In genomic region chr11:1450958-1451710, GRCh38 we compare ENCODE assay signal across 25 cellular contexts. TPM values are rescaled to one million over a fixed set of nuclear protein-coding genes. Genes with fewer than 3 reads are reported as not detected.
A peak's percentile ranks its signal among the peaks of the same experiment; 100 is the strongest.
DNase-seq lines count a peak whose midpoint lies in the region; ATAC-seq and TF ChIP-seq lines count a peak whose summit lies in the region.
"Had no signal": no experiment of that assay in that cellular context is flagged by ENCODE, and none has a peak within 500 bp of the region (broad histone marks: within the 10 kb centered on the region; RNA-seq: fewer than 3 reads in every experiment).

No MANE protein-coding gene starts in this region.

- no peak overlapping the region for H3K9ac ChIP-seq in endodermal cell (ENCODE audit: extremely low read depth, low read length, poor library complexity, severe bottlenecking)

- peak; percentile 36 for DNase-seq in activated CD8-positive, alpha-beta T cell treated with anti-CD3 and anti-CD28 coated beads, Interleukin-2, amount 10 ng/mL, durations not matched to agents 7 days and 5 days
- no peak for DNase-seq in activated CD8-positive, alpha-beta T cell treated with anti-CD3 and anti-CD28 coated beads for 36 hours
- peak; percentile 9 for DNase-seq in OCI-M1 (lab: John Stamatoyannopoulos, UW)
- DNase-seq in endodermal cell, result peak; percentile 67
- peak; percentile 94 for DNase-seq in osteoblast (ENCODE audit: insufficient read length, low spot score, missing footprints)
- no peak for DNase-seq in NCI-H1048 (lab: John Stamatoyannopoulos, UW)
- DNase-seq in kidney tubule cell (ENCODE audit: low spot score), result no peak
- DNase-seq: activated CD4-positive, alpha-beta T cell treated with anti-CD3 and anti-CD28 coated beads, Interleukin-2, amount 50 U/mL, for 1 hour; activated naive CD4-positive, alpha-beta T cell treated with anti-CD3 and anti-CD28 coated beads for 36 hours; CD8-positive, alpha-beta T cell; DMS153; effector CD8-positive, alpha-beta T cell; foreskin fibroblast; KBM-7; left colon; mesenchymal stem cell; NCI-H1417 treated with DMSO at 0.1 percent for 48 hours; NCI-H2081 treated with DMSO at 0.1 percent for 48 hours; NCI-H446; occipital lobe; stimulated activated naive CD4-positive, alpha-beta T cell treated with Interleukin-2 at 50 U/mL for 16 hours; T-helper 9 cell had no signal

- H3K27me3 Mint-ChIP-seq in activated CD8-positive, alpha-beta T cell treated with anti-CD3 and anti-CD28 coated beads, Interleukin-2, amount 10 ng/mL, durations not matched to agents 7 days and 5 days (ENCODE audit: low read depth), result no peaks in the 10 kb centered on the region
- H3K27me3 Mint-ChIP-seq in activated CD8-positive, alpha-beta T cell treated with anti-CD3 and anti-CD28 coated beads for 36 hours, result no peaks in the 10 kb centered on the region
- no peaks in the 10 kb centered on the region for H3K27me3 Mint-ChIP-seq in endodermal cell (ENCODE audit: insufficient read depth)

- H3K4me3 ChIP-seq in endodermal cell (ENCODE audit: low read length) (no peak overlapping the region), osteoblast (ENCODE audit: insufficient read depth, low read length) (no peak overlapping the region)

- intact Hi-C loops in activated CD8-positive, alpha-beta T cell treated with anti-CD3 and anti-CD28 coated beads for 36 hours (cut with micrococcal nuclease), result no loop called here

- H3K9me3 ChIP-seq in endodermal cell (ENCODE audit: control insufficient read depth, low read length), result no peaks in the 10 kb centered on the region
- H3K9me3 ChIP-seq in osteoblast (ENCODE audit: low read depth, low read length), result no peaks in the 10 kb centered on the region

- no peaks in the 10 kb centered on the region for H3K9me3 Mint-ChIP-seq in activated CD8-positive, alpha-beta T cell treated with anti-CD3 and anti-CD28 coated beads, Interleukin-2, amount 10 ng/mL, durations not matched to agents 7 days and 5 days (ENCODE audit: insufficient read depth)
- no peaks in the 10 kb centered on the region for H3K9me3 Mint-ChIP-seq in activated CD8-positive, alpha-beta T cell treated with anti-CD3 and anti-CD28 coated beads for 36 hours
- H3K9me3 Mint-ChIP-seq in endodermal cell, result no peaks in the 10 kb centered on the region
- H3K9me3 Mint-ChIP-seq: activated naive CD4-positive, alpha-beta T cell treated with anti-CD3 and anti-CD28 coated beads for 36 hours; activated T-helper 1 cell treated with anti-CD3 and anti-CD28 coated beads, Interleukin-12 subunit alpha, Interleukin-12 subunit beta, Interleukin-2, Interleukin-4 antibody, amounts not matched to agents 30 ng/mL and 10 ng/mL and 1 ng/mL, durations not matched to agents 14 hours and 24 hours and 36 hours; CD8-positive, alpha-beta T cell had no signal

- no peaks in the 10 kb centered on the region for H3K79me2 ChIP-seq in osteoblast (ENCODE audit: insufficient read depth, low read length)

- H3K27me3 ChIP-seq in endodermal cell (ENCODE audit: control insufficient read depth, insufficient read depth, low read length, poor library complexity, severe bottlenecking) (no peaks in the 10 kb centered on the region), osteoblast (ENCODE audit: insufficient read depth, low read length) (no peaks in the 10 kb centered on the region)

- no peak for TF ChIP-seq CTCF in activated CD8-positive, alpha-beta T cell treated with anti-CD3 and anti-CD28 coated beads for 36 hours (IDR thresholded peaks at IDR 0.05)
- TF ChIP-seq CTCF in endodermal cell (conservative IDR thresholded peaks at IDR 0.05), result no peak
- no peak for TF ChIP-seq CTCF in osteoblast (IDR thresholded peaks at IDR 0.05; ENCODE audit: extremely low read depth, low read depth, low read length)

- no peak overlapping the region for H3K4me3 Mint-ChIP-seq in activated CD8-positive, alpha-beta T cell treated with anti-CD3 and anti-CD28 coated beads, Interleukin-2, amount 10 ng/mL, durations not matched to agents 7 days and 5 days
- no peak overlapping the region for H3K4me3 Mint-ChIP-seq in activated CD8-positive, alpha-beta T cell treated with anti-CD3 and anti-CD28 coated beads for 36 hours
- no peak overlapping the region for H3K4me3 Mint-ChIP-seq in endodermal cell
- H3K4me3 Mint-ChIP-seq: activated naive CD4-positive, alpha-beta T cell treated with anti-CD3 and anti-CD28 coated beads for 36 hours; activated T-helper 1 cell treated with anti-CD3 and anti-CD28 coated beads, Interleukin-12 subunit alpha, Interleukin-12 subunit beta, Interleukin-2, Interleukin-4 antibody, amounts not matched to agents 30 ng/mL and 10 ng/mL and 1 ng/mL, durations not matched to agents 14 hours and 24 hours and 36 hours; CD8-positive, alpha-beta T cell had no signal

- H3K27ac ChIP-seq in endodermal cell (ENCODE audit: low read depth, low read length) (peak overlapping the region; percentile 38), osteoblast (ENCODE audit: low read depth, low read length) (no peak overlapping the region)

- no peaks in the 10 kb centered on the region for H4K20me1 ChIP-seq in osteoblast (ENCODE audit: insufficient read depth, low read length)

- H2AFZ ChIP-seq in osteoblast (ENCODE audit: low read length), result no peak overlapping the region

- no peak overlapping the region for H3K27ac Mint-ChIP-seq in activated CD8-positive, alpha-beta T cell treated with anti-CD3 and anti-CD28 coated beads, Interleukin-2, amount 10 ng/mL, durations not matched to agents 7 days and 5 days
- H3K27ac Mint-ChIP-seq in activated CD8-positive, alpha-beta T cell treated with anti-CD3 and anti-CD28 coated beads for 36 hours, result no peak overlapping the region
- no peak overlapping the region for H3K27ac Mint-ChIP-seq in endodermal cell
- H3K27ac Mint-ChIP-seq: activated naive CD4-positive, alpha-beta T cell treated with anti-CD3 and anti-CD28 coated beads for 36 hours; activated T-helper 1 cell treated with anti-CD3 and anti-CD28 coated beads, Interleukin-12 subunit alpha, Interleukin-12 subunit beta, Interleukin-2, Interleukin-4 antibody, amounts not matched to agents 30 ng/mL and 10 ng/mL and 1 ng/mL, durations not matched to agents 14 hours and 24 hours and 36 hours; CD8-positive, alpha-beta T cell had no signal

- CTCF ChIA-PET in activated CD8-positive, alpha-beta T cell treated with anti-CD3 and anti-CD28 coated beads, Interleukin-2, amount 10 ng/mL, durations not matched to agents 7 days and 5 days (lab: Charles Lee), result no interaction called here
- CTCF ChIA-PET in activated CD8-positive, alpha-beta T cell treated with anti-CD3 and anti-CD28 coated beads for 36 hours (lab: Charles Lee), result no interaction called here

- H3K36me3 ChIP-seq in endodermal cell (ENCODE audit: control insufficient read depth, insufficient read depth, low read length), result no peaks in the 10 kb centered on the region
- no peaks in the 10 kb centered on the region for H3K36me3 ChIP-seq in osteoblast (ENCODE audit: insufficient read depth, low read length)

- POLR2A ChIA-PET in activated CD8-positive, alpha-beta T cell treated with anti-CD3 and anti-CD28 coated beads, Interleukin-2, amount 10 ng/mL, durations not matched to agents 7 days and 5 days (lab: Charles Lee), result no interaction called here
- POLR2A ChIA-PET in activated CD8-positive, alpha-beta T cell treated with anti-CD3 and anti-CD28 coated beads for 36 hours (lab: Charles Lee), result no interaction called here

- WGBS in endodermal cell (ENCODE audit: insufficient coverage in 1 of 2, insufficient read length in 1 of 2), 2 experiments, result 85 to 87% methylated on average over 10 to 22 of the region's 22 CpGs

- no peaks in the 10 kb centered on the region for H3K36me3 Mint-ChIP-seq in activated CD8-positive, alpha-beta T cell treated with anti-CD3 and anti-CD28 coated beads, Interleukin-2, amount 10 ng/mL, durations not matched to agents 7 days and 5 days (ENCODE audit: low read depth)
- no peaks in the 10 kb centered on the region for H3K36me3 Mint-ChIP-seq in activated CD8-positive, alpha-beta T cell treated with anti-CD3 and anti-CD28 coated beads for 36 hours (ENCODE audit: low read depth)
- H3K36me3 Mint-ChIP-seq in endodermal cell (ENCODE audit: low read depth), result peaks cover 1% of the 10 kb centered on the region
- H3K36me3 Mint-ChIP-seq: CD8-positive, alpha-beta T cell had no signal

- no peaks in the 10 kb centered on the region for H3K4me1 Mint-ChIP-seq in activated CD8-positive, alpha-beta T cell treated with anti-CD3 and anti-CD28 coated beads, Interleukin-2, amount 10 ng/mL, durations not matched to agents 7 days and 5 days (ENCODE audit: low read depth)
- H3K4me1 Mint-ChIP-seq in activated CD8-positive, alpha-beta T cell treated with anti-CD3 and anti-CD28 coated beads for 36 hours (ENCODE audit: low read depth), result no peaks in the 10 kb centered on the region
- no peaks in the 10 kb centered on the region for H3K4me1 Mint-ChIP-seq in endodermal cell

- H3K4me1 ChIP-seq in endodermal cell (ENCODE audit: control insufficient read depth, insufficient read depth, low read length) (no peaks in the 10 kb centered on the region), osteoblast (ENCODE audit: insufficient read depth, low read length) (no peaks in the 10 kb centered on the region)

- H3K4me2 ChIP-seq in osteoblast (ENCODE audit: insufficient read depth, low read length), result no peak overlapping the region

- no peak for ATAC-seq in activated CD8-positive, alpha-beta T cell treated with anti-CD3 and anti-CD28 coated beads, Interleukin-2, amount 10 ng/mL, durations not matched to agents 7 days and 5 days
- ATAC-seq in activated CD8-positive, alpha-beta T cell treated with anti-CD3 and anti-CD28 coated beads for 36 hours, result no peak
- no peak for ATAC-seq in HG03439 (IDR thresholded peaks at IDR 0.05; ENCODE audit: unreplicated experiment)
- ATAC-seq: CD8-positive, alpha-beta T cell; Right ventricle myocardium inferior had no signal

RNA-seq across cellular contexts. Expression of gene MOB2, which starts 35.4 kb away (rescaled TPM):
- 10 to 100 TPM; 29.3 to 31.6 TPM for total RNA-seq in activated CD8-positive, alpha-beta T cell treated with anti-CD3 and anti-CD28 coated beads, Interleukin-2, amount 10 ng/mL, durations not matched to agents 7 days and 5 days
- 10 to 100 TPM; 13.2 to 14.0 TPM for total RNA-seq in activated CD8-positive, alpha-beta T cell treated with anti-CD3 and anti-CD28 coated beads for 36 hours
- total RNA-seq in endodermal cell, result 10 to 100 TPM; 23.9 to 25.4 TPM
- 15.7 TPM for polyA plus RNA-seq in endodermal cell (2013, experiment 1 of 2)
- polyA plus RNA-seq in endodermal cell (2013, experiment 2 of 2), result 14.4 TPM
- 28.2 and 29.8 TPM in 2 replicates for total RNA-seq in osteoblast

Comparison
In these comparisons a context has a peak if more than half of its experiments do, and no peak if none do; other contexts are left out.
1. DNase-seq: peak in activated CD8-positive, alpha-beta T cell treated with anti-CD3 and anti-CD28 coated beads, Interleukin-2, amount 10 ng/mL, durations not matched to agents 7 days and 5 days (single experiment), OCI-M1 (single experiment), endodermal cell (single experiment) and osteoblast (single experiment); none in activated CD8-positive, alpha-beta T cell treated with anti-CD3 and anti-CD28 coated beads for 36 hours (single experiment), NCI-H1048 (single experiment) and kidney tubule cell (single experiment).